34 cellular contexts compared by ENCODE assay signal in the genomic region with DNA sequence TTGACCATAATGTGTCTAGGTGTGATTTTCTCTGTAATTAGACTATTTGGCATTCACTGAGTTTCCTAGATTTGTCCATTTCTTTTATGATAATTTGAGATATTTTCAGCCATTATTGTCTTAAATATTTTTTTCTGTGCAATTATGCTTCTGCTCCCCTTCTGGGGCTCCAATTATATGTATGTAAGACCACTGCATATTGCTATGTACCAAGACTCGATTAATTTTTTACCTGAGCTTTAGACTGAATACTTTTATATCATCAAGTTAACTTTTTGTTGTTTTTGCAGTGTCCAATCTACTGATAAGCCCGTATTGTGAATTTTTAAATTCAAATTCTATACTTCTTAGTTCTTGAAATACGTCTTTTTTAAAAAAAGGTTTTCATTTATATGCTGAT.
"Had no signal": no experiment of that assay in that cellular context is flagged by ENCODE, and none has a peak within 500 bp of the region (broad histone marks: within the 10 kb centered on the region; RNA-seq: fewer than 3 reads in every experiment).

No MANE protein-coding gene starts in this region.

- H3K9me3 ChIP-seq: MG63 had no signal

- H3K36me3 ChIP-seq: MG63 had no signal

- DNase-seq: Karpas-422, Kasumi-1, MG63, MM.1S, MV-4-11, NCI-H1048, NCI-H1092, NCI-H1092 treated with DMSO at 0.1 percent for 48 hours, NCI-H1105, NCI-H1105 treated with DMSO at 0.1 percent for 48 hours, NCI-H1417, NCI-H1417 treated with DMSO at 0.1 percent for 48 hours, NCI-H1436, NCI-H1436 treated with DMSO at 0.1 percent for 48 hours, NCI-H146, NCI-H1694, NCI-H1694 treated with DMSO at 0.1 percent for 48 hours, NCI-H187, NCI-H187 treated with DMSO at 0.1 percent for 48 hours, NCI-H1930, NCI-H2029, NCI-H2029 treated with DMSO at 0.1 percent for 48 hours, NCI-H2081, NCI-H2081 treated with DMSO at 0.1 percent for 48 hours, NCI-H2107, NCI-H2171, NCI-H2171 treated with DMSO at 0.1 percent for 48 hours, NCI-H2227 treated with DMSO at 0.1 percent for 48 hours, NCI-H226, NCI-H345, NCI-H446, NCI-H446 treated with DMSO at 0.1 percent for 48 hours, NCI-H510A, NCI-H510A treated with DMSO at 0.1 percent for 48 hours had no signal

- H3K4me3 ChIP-seq: MG63 had no signal
